23 cellular contexts compared by ENCODE assay signal in the genomic region with DNA sequence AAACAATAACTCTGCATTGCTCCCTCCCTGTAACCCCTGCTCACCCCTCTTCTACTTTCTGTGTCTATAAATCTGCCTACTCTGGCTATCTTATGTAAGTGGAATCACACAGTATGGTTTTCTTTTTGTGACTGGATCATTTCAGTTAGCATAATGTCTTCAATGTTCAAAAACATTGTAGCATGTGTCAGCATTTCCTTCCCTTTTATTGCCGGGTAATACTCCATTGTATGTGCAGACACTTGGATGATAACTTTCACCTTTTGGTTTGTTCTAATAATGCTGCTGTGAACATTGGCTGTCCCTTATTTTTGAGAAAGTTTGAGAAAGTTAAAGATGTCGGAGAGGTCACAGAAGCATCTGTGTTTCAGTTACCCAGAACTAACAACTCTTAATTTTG.
A peak's percentile ranks its signal among the peaks of the same experiment; 100 is the strongest.
DNase-seq lines count a peak whose midpoint lies in the region; ATAC-seq, FAIRE-seq and TF ChIP-seq lines count a peak whose summit lies in the region.
"Had no signal": no experiment of that assay in that cellular context is flagged by ENCODE, and none has a peak within 500 bp of the region (broad histone marks: within the 10 kb centered on the region; RNA-seq: fewer than 3 reads in every experiment).

No MANE protein-coding gene starts in this region.

- no peak for DNase-seq in activated CD4-positive, alpha-beta T cell treated with anti-CD3 and anti-CD28 coated beads for 36 hours
- DNase-seq in activated CD4-positive, alpha-beta T cell treated with anti-CD3 and anti-CD28 coated beads, Interleukin-2, amount 50 U/mL, for 1 hour: no peak
- DNase-seq in GM12891 (ENCODE audit: insufficient read length, low spot score) (no peak), lung microvascular endothelial cell (ENCODE audit: low read depth in 2 of 2) (peak; percentile 29 to 54), COLO668 (lab: John Stamatoyannopoulos, UW; ENCODE audit: unreplicated experiment) (no peak), pancreas (no peak)
- no peak for DNase-seq in activated T-helper 2 cell treated with anti-CD3 and anti-CD28 coated beads, Interferon-gamma antibody, Interleukin-2, Interleukin-4, amounts not matched to agents 10 μg/mL and 5 μg/mL and 100 μg/mL, durations not matched to agents 14 hours and 24 hours and 36 hours (ENCODE audit: low spot score)
- DNase-seq: amygdala; kidney glomerular epithelial cell; NCI-H187 treated with DMSO at 0.1 percent for 48 hours; NCI-H345; psoas muscle; small intestine; stimulated activated CD4-positive, alpha-beta T cell treated with anti-CD3 and anti-CD28 coated beads, Interleukin-2, amount 100 ng/mL, for 48 hours had no signal

- no peak for TF ChIP-seq POLR2A in GM12891 (IDR thresholded peaks at IDR 0.05; ENCODE audit: low read depth, low read length)

- peak overlapping the region; percentile 84 for H3K27ac Mint-ChIP-seq in activated CD4-positive, alpha-beta T cell treated with anti-CD3 and anti-CD28 coated beads for 36 hours
- H3K27ac Mint-ChIP-seq in activated T-helper 2 cell treated with anti-CD3 and anti-CD28 coated beads, Interferon-gamma antibody, Interleukin-2, Interleukin-4, amounts not matched to agents 10 μg/mL and 5 μg/mL and 100 μg/mL, durations not matched to agents 14 hours and 24 hours and 36 hours: peak overlapping the region; percentile 64
- H3K27ac Mint-ChIP-seq: mesothelial cell of epicardium had no signal

- H3K27ac ChIP-seq in pancreas: no peak overlapping the region
- H3K27ac ChIP-seq: A549, esophagus muscularis mucosa, gastroesophageal sphincter, psoas muscle had no signal

- FAIRE-seq in GM12891 (lab: Jason Lieb, UNC) (peak; percentile 13), pancreas (lab: Jason Lieb, UNC) (no peak)
- FAIRE-seq: A549, small intestine, TTC549 had no signal

- no peak overlapping the region for H3K4me3 ChIP-seq in pancreas
- H3K4me3 ChIP-seq: A549, BLaER1, esophagus muscularis mucosa, gastroesophageal sphincter, psoas muscle had no signal

- H3K27me3 ChIP-seq in pancreas: no peaks in the 10 kb centered on the region
- H3K27me3 ChIP-seq: BLaER1, esophagus muscularis mucosa, gastroesophageal sphincter had no signal

- H3K9me3 ChIP-seq in pancreas: no peaks in the 10 kb centered on the region
- H3K9me3 ChIP-seq: A549, BLaER1, esophagus muscularis mucosa, gastroesophageal sphincter, psoas muscle had no signal

- POLR2A ChIA-PET in activated CD4-positive, alpha-beta T cell treated with anti-CD3 and anti-CD28 coated beads for 36 hours (lab: Charles Lee): no interaction called here

- H3K4me1 Mint-ChIP-seq in activated CD4-positive, alpha-beta T cell treated with anti-CD3 and anti-CD28 coated beads for 36 hours: peaks cover 15% of the 10 kb centered on the region
- H3K4me1 Mint-ChIP-seq in activated T-helper 2 cell treated with anti-CD3 and anti-CD28 coated beads, Interferon-gamma antibody, Interleukin-2, Interleukin-4, amounts not matched to agents 10 μg/mL and 5 μg/mL and 100 μg/mL, durations not matched to agents 14 hours and 24 hours and 36 hours (ENCODE audit: low read depth): peaks cover 7% of the 10 kb centered on the region

- WGBS in pancreas, 2 donors: 74 to 87% methylated on average over 2 of the region's 2 CpGs

- H3K4me1 ChIP-seq in pancreas: no peaks in the 10 kb centered on the region
- H3K4me1 ChIP-seq: A549, gastroesophageal sphincter, psoas muscle had no signal

- CTCF ChIA-PET in activated CD4-positive, alpha-beta T cell treated with anti-CD3 and anti-CD28 coated beads for 36 hours (lab: Charles Lee): interaction anchor here (2.5 kb wide), 1 partner anchor 11 kb away, joined by 8 read pairs; no protein-coding TSS in a partner anchor

- no peak for TF ChIP-seq CTCF in pancreas (IDR thresholded peaks at IDR 0.05)

- no peaks in the 10 kb centered on the region for H3K9me3 Mint-ChIP-seq in activated CD4-positive, alpha-beta T cell treated with anti-CD3 and anti-CD28 coated beads for 36 hours (ENCODE audit: low read depth)
- H3K9me3 Mint-ChIP-seq in activated T-helper 2 cell treated with anti-CD3 and anti-CD28 coated beads, Interferon-gamma antibody, Interleukin-2, Interleukin-4, amounts not matched to agents 10 μg/mL and 5 μg/mL and 100 μg/mL, durations not matched to agents 14 hours and 24 hours and 36 hours: no peaks in the 10 kb centered on the region
- H3K9me3 Mint-ChIP-seq: IgD-negative memory B cell, mesothelial cell of epicardium, neural crest cell had no signal

- H3K36me3 Mint-ChIP-seq in activated CD4-positive, alpha-beta T cell treated with anti-CD3 and anti-CD28 coated beads for 36 hours (ENCODE audit: low read depth): peaks cover 62% of the 10 kb centered on the region
- H3K36me3 Mint-ChIP-seq in activated T-helper 2 cell treated with anti-CD3 and anti-CD28 coated beads, Interferon-gamma antibody, Interleukin-2, Interleukin-4, amounts not matched to agents 10 μg/mL and 5 μg/mL and 100 μg/mL, durations not matched to agents 14 hours and 24 hours and 36 hours (ENCODE audit: low read depth): peaks cover 67% of the 10 kb centered on the region

- H3K36me3 ChIP-seq in pancreas: peaks cover 2 to 71% (median 30%) of the 10 kb centered on the region in 3 donors

- no peak for ATAC-seq in activated CD4-positive, alpha-beta T cell treated with anti-CD3 and anti-CD28 coated beads for 36 hours
- ATAC-seq in GM18907 (IDR thresholded peaks at IDR 0.05; ENCODE audit: unreplicated experiment) (no peak), pancreas (no peak)
- ATAC-seq: A549, gastroesophageal sphincter had no signal

- no peaks in the 10 kb centered on the region for H3K27me3 Mint-ChIP-seq in activated CD4-positive, alpha-beta T cell treated with anti-CD3 and anti-CD28 coated beads for 36 hours
- no peaks in the 10 kb centered on the region for H3K27me3 Mint-ChIP-seq in activated T-helper 2 cell treated with anti-CD3 and anti-CD28 coated beads, Interferon-gamma antibody, Interleukin-2, Interleukin-4, amounts not matched to agents 10 μg/mL and 5 μg/mL and 100 μg/mL, durations not matched to agents 14 hours and 24 hours and 36 hours (ENCODE audit: low read depth)
- H3K27me3 Mint-ChIP-seq: IgD-negative memory B cell had no signal

- no peak overlapping the region for H3K4me3 Mint-ChIP-seq in activated CD4-positive, alpha-beta T cell treated with anti-CD3 and anti-CD28 coated beads for 36 hours
- no peak overlapping the region for H3K4me3 Mint-ChIP-seq in activated T-helper 2 cell treated with anti-CD3 and anti-CD28 coated beads, Interferon-gamma antibody, Interleukin-2, Interleukin-4, amounts not matched to agents 10 μg/mL and 5 μg/mL and 100 μg/mL, durations not matched to agents 14 hours and 24 hours and 36 hours (ENCODE audit: low read depth)
- H3K4me3 Mint-ChIP-seq: IgD-negative memory B cell, mesothelial cell of epicardium, neural crest cell had no signal

- intact Hi-C loops in activated CD4-positive, alpha-beta T cell treated with anti-CD3 and anti-CD28 coated beads for 36 hours (cut with DNase I, micrococcal nuclease): no loop called here
- intact Hi-C loops in activated T-helper 2 cell treated with anti-CD3 and anti-CD28 coated beads, Interferon-gamma antibody, Interleukin-2, Interleukin-4, amounts not matched to agents 10 μg/mL and 5 μg/mL and 100 μg/mL, durations not matched to agents 14 hours and 24 hours and 36 hours (cut with micrococcal nuclease): no loop called here
- intact Hi-C loops in pancreas (cut with DNase I): no loop called here

TF ChIP-seq in GM12891, 5 proteins besides CTCF, POLR2A, EP300 and RAD21:
- no peak for TF ChIP-seq SPI1 (IDR thresholded peaks at IDR 0.05; ENCODE audit: low read depth, low read length)
- no peak for TF ChIP-seq POLR2AphosphoS5 (IDR thresholded peaks at IDR 0.05; ENCODE audit: low read depth, low read length)
- no peak for TF ChIP-seq POU2F2 (IDR thresholded peaks at IDR 0.05; ENCODE audit: low read depth, low read length)
- no peak for TF ChIP-seq PAX5 (IDR thresholded peaks at IDR 0.05; ENCODE audit: insufficient read depth, low read length, severe bottlenecking)
- no peak for TF ChIP-seq TAF1 (IDR thresholded peaks at IDR 0.05; ENCODE audit: low read depth, low read length)

Comparison
In these comparisons a context has a peak if more than half of its experiments do, and no peak if none do; other contexts are left out.
1. DNase-seq: peak in lung microvascular endothelial cell (2 of 2); none in activated CD4-positive, alpha-beta T cell treated with anti-CD3 and anti-CD28 coated beads for 36 hours (single experiment), activated CD4-positive, alpha-beta T cell treated with anti-CD3 and anti-CD28 coated beads, Interleukin-2, amount 50 U/mL, for 1 hour (single experiment), GM12891 (single experiment), activated T-helper 2 cell treated with anti-CD3 and anti-CD28 coated beads, Interferon-gamma antibody, Interleukin-2, Interleukin-4, amounts not matched to agents 10 μg/mL and 5 μg/mL and 100 μg/mL, durations not matched to agents 14 hours and 24 hours and 36 hours (single experiment), COLO668 (single experiment) and pancreas (0 of 6).